ENCODE assay signal across 10 cellular contexts in the genomic region with DNA sequence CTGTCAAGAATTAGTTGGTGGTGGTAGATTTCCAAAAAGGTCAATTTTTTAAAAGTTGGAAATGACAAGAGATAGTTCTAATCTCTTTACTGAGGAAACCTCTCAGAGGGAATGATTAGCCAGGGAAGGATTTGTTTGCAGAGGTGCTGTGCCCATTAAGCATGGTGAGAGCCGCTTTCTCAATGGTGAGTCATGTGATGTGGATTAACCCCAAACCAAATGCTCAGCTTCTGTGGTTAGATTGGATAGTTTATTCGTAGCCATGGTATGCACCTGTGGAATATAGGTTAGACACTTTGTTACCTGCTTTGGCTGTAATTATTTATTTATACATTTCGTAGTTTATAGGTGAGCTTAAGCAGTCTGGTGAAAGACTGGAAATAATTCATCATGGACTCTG. TPM values are rescaled to one million over a fixed set of nuclear protein-coding genes. Genes with fewer than 3 reads are reported as not detected.
DNase-seq lines count a peak whose midpoint lies in the region; ATAC-seq, FAIRE-seq and TF ChIP-seq lines count a peak whose summit lies in the region.
"Had no signal": no experiment of that assay in that cellular context is flagged by ENCODE, and none has a peak within 500 bp of the region (broad histone marks: within the 10 kb centered on the region; RNA-seq: fewer than 3 reads in every experiment).

No MANE protein-coding gene starts in this region.

- no peaks in the 10 kb centered on the region for H3K27me3 ChIP-seq in RWPE2 (ENCODE audit: insufficient read depth, poor library complexity, severe bottlenecking)
- no peaks in the 10 kb centered on the region for H3K27me3 ChIP-seq in smooth muscle cell (ENCODE audit: low read depth)
- no peaks in the 10 kb centered on the region for H3K27me3 ChIP-seq in A673 (replicated peaks; ENCODE audit: insufficient read depth, low read depth, low read length, poor library complexity)
- H3K27me3 ChIP-seq: ascending aorta, ovary had no signal

- peak overlapping the region; percentile 37 for H3K4me2 ChIP-seq in smooth muscle cell

- peaks cover 98% of the 10 kb centered on the region for H3K79me2 ChIP-seq in smooth muscle cell (ENCODE audit: low read depth)

- H2AFZ ChIP-seq in smooth muscle cell (ENCODE audit: low read depth) = no peak overlapping the region

- H3K9me3 Mint-ChIP-seq in activated CD4-positive, alpha-beta T cell treated with anti-CD3 and anti-CD28 coated beads, Interleukin-2, amount 10 ng/mL, durations not matched to agents 7 days and 5 days = no peaks in the 10 kb centered on the region

- WGBS in smooth muscle cell (ENCODE audit: low lambda C conversion rate) = 44% methylated on average over 3 of the region's 3 CpGs

- DNase-seq in activated CD4-positive, alpha-beta T cell treated with anti-CD3 and anti-CD28 coated beads, Interleukin-2, amount 10 ng/mL, durations not matched to agents 7 days and 5 days = peak; percentile 13
- no peak for DNase-seq in activated CD4-positive, alpha-beta T cell treated with anti-CD3 and anti-CD28 coated beads, Interleukin-2, amount 50 U/mL, for 1 hour
- DNase-seq in RWPE2 (ENCODE audit: low spot score) (no peak), fibroblast of peridontal ligament (ENCODE audit: extremely low read depth) (peak; percentile 42), smooth muscle cell (lab: John Stamatoyannopoulos, UW; ENCODE audit: unreplicated experiment) (no peak), A673 (ENCODE audit: low spot score) (no peak), hepatic stellate cell (ENCODE audit: low spot score) (no peak), GM12892 (ENCODE audit: insufficient read length) (no peak)
- DNase-seq: ovary had no signal

- intact Hi-C loops in A673 (cut with micrococcal nuclease; ENCODE audit: unreplicated experiment) = no loop called here

- no peaks in the 10 kb centered on the region for H3K27me3 Mint-ChIP-seq in activated CD4-positive, alpha-beta T cell treated with anti-CD3 and anti-CD28 coated beads, Interleukin-2, amount 10 ng/mL, durations not matched to agents 7 days and 5 days

- no peak overlapping the region for H3K4me3 Mint-ChIP-seq in activated CD4-positive, alpha-beta T cell treated with anti-CD3 and anti-CD28 coated beads, Interleukin-2, amount 10 ng/mL, durations not matched to agents 7 days and 5 days

- H3K9me3 ChIP-seq in RWPE2 (ENCODE audit: severe bottlenecking) = no peaks in the 10 kb centered on the region
- H3K9me3 ChIP-seq in smooth muscle cell (replicated peaks; ENCODE audit: low read depth) = no peaks in the 10 kb centered on the region
- H3K9me3 ChIP-seq in A673 (ENCODE audit: low read depth, low read length, poor library complexity, severe bottlenecking) = no peaks in the 10 kb centered on the region
- H3K9me3 ChIP-seq: ascending aorta, ovary had no signal

- CTCF ChIA-PET in activated CD4-positive, alpha-beta T cell treated with anti-CD3 and anti-CD28 coated beads, Interleukin-2, amount 10 ng/mL, durations not matched to agents 7 days and 5 days (lab: Charles Lee) = interaction anchor here (1.3 to 1.4 kb wide), 2 partner anchors 35 to 104 kb away, joined by 3 read pairs; no protein-coding TSS in a partner anchor
- CTCF ChIA-PET in A673 (lab: Charles Lee) = no interaction called here

- H3K27ac ChIP-seq in RWPE2 (ENCODE audit: poor library complexity, severe bottlenecking) (peak overlapping the region; percentile 32), smooth muscle cell (ENCODE audit: low read depth) (peak overlapping the region; percentile 39), A673 (ENCODE audit: low read depth, low read length, poor library complexity, severe bottlenecking) (no peak overlapping the region)
- H3K27ac ChIP-seq: ovary had no signal

- TF ChIP-seq POLR2A in GM12892 (IDR thresholded peaks at IDR 0.05; ENCODE audit: low read depth, low read length) = no peak

- H3K9ac ChIP-seq in smooth muscle cell (ENCODE audit: low read depth) = no peak overlapping the region

- peaks cover 59% of the 10 kb centered on the region for H3K36me3 Mint-ChIP-seq in activated CD4-positive, alpha-beta T cell treated with anti-CD3 and anti-CD28 coated beads, Interleukin-2, amount 10 ng/mL, durations not matched to agents 7 days and 5 days (ENCODE audit: low read depth)

- H3K4me1 ChIP-seq in RWPE2 (ENCODE audit: insufficient read depth, poor library complexity, severe bottlenecking) = peaks cover 28% of the 10 kb centered on the region
- peaks cover 49% of the 10 kb centered on the region for H3K4me1 ChIP-seq in smooth muscle cell (ENCODE audit: low read depth)
- peaks cover 26% of the 10 kb centered on the region for H3K4me1 ChIP-seq in A673 (ENCODE audit: insufficient read depth, low read length, poor library complexity, severe bottlenecking)

- no TSS peak for BruUV-seq in A673 (replicated peaks; lab: Mats Ljungman, UMichigan)

- H3K27ac Mint-ChIP-seq in activated CD4-positive, alpha-beta T cell treated with anti-CD3 and anti-CD28 coated beads, Interleukin-2, amount 10 ng/mL, durations not matched to agents 7 days and 5 days = no peak overlapping the region

- no peak for TF ChIP-seq CTCF in RWPE2 (IDR thresholded peaks at IDR 0.05; ENCODE audit: poor library complexity, severe bottlenecking)
- TF ChIP-seq CTCF in smooth muscle cell (IDR thresholded peaks at IDR 0.05; ENCODE audit: borderline replicate concordance, insufficient read depth, poor library complexity, severe bottlenecking) = no peak
- no peak for TF ChIP-seq CTCF in A673 (conservative IDR thresholded peaks at IDR 0.05; ENCODE audit: low read depth, low read length)

- ATAC-seq in RWPE2 (ENCODE audit: low read depth) = peak; percentile 96

- H4K20me1 ChIP-seq in smooth muscle cell (ENCODE audit: low read depth) = peaks cover 99% of the 10 kb centered on the region

- POLR2A ChIA-PET in activated CD4-positive, alpha-beta T cell treated with anti-CD3 and anti-CD28 coated beads, Interleukin-2, amount 10 ng/mL, durations not matched to agents 7 days and 5 days (lab: Charles Lee) = no interaction called here
- POLR2A ChIA-PET in A673 (lab: Charles Lee; ENCODE audit: low non-redundant PET) = no interaction called here

- H3F3A ChIP-seq in smooth muscle cell (ENCODE audit: low read depth) = peaks cover 19% of the 10 kb centered on the region

- H3K36me3 ChIP-seq in RWPE2 (ENCODE audit: low read depth) = peaks cover 74% of the 10 kb centered on the region
- peaks cover 10% of the 10 kb centered on the region for H3K36me3 ChIP-seq in smooth muscle cell (ENCODE audit: low read depth)
- H3K36me3 ChIP-seq in A673 (ENCODE audit: insufficient read depth, low read length, poor library complexity, severe bottlenecking) = peaks cover 50% of the 10 kb centered on the region
- H3K36me3 ChIP-seq: ovary had no signal

- H3K4me3 ChIP-seq in RWPE2 (ENCODE audit: severe bottlenecking) (no peak overlapping the region), smooth muscle cell (no peak overlapping the region), A673 (ENCODE audit: low read depth, low read length, poor library complexity, severe bottlenecking) (no peak overlapping the region)
- H3K4me3 ChIP-seq: ascending aorta, ovary had no signal

- no peak for FAIRE-seq in GM12892 (lab: Jason Lieb, UNC)

- peaks cover 79% of the 10 kb centered on the region for H3K4me1 Mint-ChIP-seq in activated CD4-positive, alpha-beta T cell treated with anti-CD3 and anti-CD28 coated beads, Interleukin-2, amount 10 ng/mL, durations not matched to agents 7 days and 5 days

RNA-seq across cellular contexts. Expression of gene HNRNPM, which starts 7.1 kb away (rescaled TPM):
- 100 to 1,000 TPM; 248 to 265 TPM for total RNA-seq in activated CD4-positive, alpha-beta T cell treated with anti-CD3 and anti-CD28 coated beads, Interleukin-2, amount 10 ng/mL, durations not matched to agents 7 days and 5 days
- total RNA-seq in smooth muscle cell (44.3 and 54.9 TPM in 2 replicates), A673 (2021) (413 and 436 TPM in 2 replicates)
- 143 and 156 TPM in 2 replicates for polyA plus RNA-seq in smooth muscle cell
- 159 TPM for polyA plus RNA-seq in GM12892 (2012; ENCODE audit: missing spikeins)

RNA-seq across cellular contexts. Expression of gene MARCHF2, which starts 38.8 kb away (rescaled TPM):
- total RNA-seq in activated CD4-positive, alpha-beta T cell treated with anti-CD3 and anti-CD28 coated beads, Interleukin-2, amount 10 ng/mL, durations not matched to agents 7 days and 5 days = 10 to 100 TPM; 26.4 to 29.0 TPM
- 22.2 and 22.5 TPM in 2 replicates for total RNA-seq in smooth muscle cell
- 24.4 and 32.5 TPM in 2 replicates for polyA plus RNA-seq in smooth muscle cell
- 8.8 and 11.8 TPM in 2 replicates for total RNA-seq in A673 (2021)
- polyA plus RNA-seq in GM12892 (2012; ENCODE audit: missing spikeins) = 10.5 TPM

RNA-seq across cellular contexts. Expression of gene PRAM1, which starts 50.6 kb away (rescaled TPM):
- 1 to 10 TPM; 3.8 to 6.7 TPM for total RNA-seq in activated CD4-positive, alpha-beta T cell treated with anti-CD3 and anti-CD28 coated beads, Interleukin-2, amount 10 ng/mL, durations not matched to agents 7 days and 5 days
- total RNA-seq in smooth muscle cell = not detected in 2 replicates
- 0.18 and 0.74 TPM in 2 replicates for polyA plus RNA-seq in smooth muscle cell
- 0.42 and 0.49 TPM in 2 replicates for total RNA-seq in A673 (2021)
- 0.15 TPM for polyA plus RNA-seq in GM12892 (2012; ENCODE audit: missing spikeins)
- total RNA-seq: ascending aorta had no signal

Comparison
In these comparisons a context has a peak if more than half of its experiments do, and no peak if none do; other contexts are left out.
1. DNase-seq: peak in activated CD4-positive, alpha-beta T cell treated with anti-CD3 and anti-CD28 coated beads, Interleukin-2, amount 10 ng/mL, durations not matched to agents 7 days and 5 days (single experiment) and fibroblast of peridontal ligament (single experiment); none in activated CD4-positive, alpha-beta T cell treated with anti-CD3 and anti-CD28 coated beads, Interleukin-2, amount 50 U/mL, for 1 hour (single experiment), RWPE2 (single experiment), smooth muscle cell (single experiment), A673 (single experiment), hepatic stellate cell (single experiment) and GM12892 (single experiment).